1 cellular context compared by ENCODE assay signal in genomic region chr10:93445978-93446720, GRCh38.
TF ChIP-seq lines count a peak whose summit lies in the region.

No MANE protein-coding gene starts in this region.

TF ChIP-seq in liver, 16 proteins besides CTCF, POLR2A, EP300 and RAD21 (continued from another document):
- TF ChIP-seq REST (IDR thresholded peaks at IDR 0.05) = no peak
- no peak for TF ChIP-seq GABPA (IDR thresholded peaks at IDR 0.05 in 1 of 2, conservative IDR thresholded peaks at IDR 0.05 in 1 of 2)
- TF ChIP-seq FOXA2 (IDR thresholded peaks at IDR 0.05) = no peak
